In the genomic region with DNA sequence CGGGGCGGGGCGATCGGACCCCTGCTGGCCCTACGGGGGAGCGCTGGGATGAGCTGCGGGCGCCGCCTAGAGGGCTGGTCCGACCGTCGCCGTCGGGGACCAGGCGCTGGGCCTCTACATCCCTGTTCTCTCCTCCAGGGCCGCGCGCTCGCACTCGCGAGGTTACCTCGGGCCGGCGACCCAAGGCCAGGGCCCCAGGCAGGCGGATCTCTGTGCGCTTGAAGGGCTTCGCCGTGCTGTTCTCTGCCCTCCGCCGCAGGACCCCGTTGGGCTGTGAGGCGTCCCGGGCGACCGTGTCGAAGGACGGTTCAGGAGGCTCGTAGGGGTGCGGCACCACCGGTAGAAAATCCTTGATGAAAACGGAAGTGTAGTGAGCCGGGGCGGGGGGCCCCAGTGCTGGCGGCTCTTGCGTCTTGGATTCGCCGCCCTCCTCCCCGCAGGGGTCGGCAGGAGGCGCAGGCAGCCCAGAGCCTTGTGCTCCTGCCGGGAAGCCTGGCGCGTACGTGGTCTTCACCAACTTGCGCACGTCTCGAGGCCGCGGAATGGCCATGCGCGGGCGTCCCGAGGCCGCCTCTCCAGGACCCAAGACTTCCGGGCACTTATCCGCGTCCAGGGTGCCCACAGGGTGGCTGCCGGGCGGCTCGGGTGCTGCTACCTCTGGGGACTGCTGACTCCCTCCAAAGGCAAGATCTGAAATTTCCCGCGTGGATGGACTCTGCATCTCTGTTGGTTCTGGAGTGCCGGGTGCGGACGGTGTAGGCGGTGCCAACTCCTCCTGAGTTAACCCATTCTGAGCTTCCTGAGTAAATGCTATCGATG, we compare ENCODE assay signal across 7 cellular contexts. TPM values are rescaled to one million over a fixed set of nuclear protein-coding genes. Genes with fewer than 3 reads are reported as not detected.
DNase-seq lines count a peak whose midpoint lies in the region; ATAC-seq lines count a peak whose summit lies in the region.

No MANE protein-coding gene starts in this region.

- no peak overlapping the region for H3K4me3 ChIP-seq in endocrine pancreas (ENCODE audit: control insufficient read depth, insufficient read depth, low read length)
- peak overlapping the region; percentile 76 for H3K4me3 ChIP-seq in naive thymus-derived CD4-positive, alpha-beta T cell (ENCODE audit: low read length)

- peak overlapping the region; percentile 90 for H3K27ac Mint-ChIP-seq in activated CD4-positive, alpha-beta memory T cell treated with anti-CD3 and anti-CD28 coated beads, Interleukin-2, amount 10 ng/mL, durations not matched to agents 7 days and 5 days
- peak overlapping the region in 6 of 9 donors; percentile 7 to 97 (median 59) for H3K27ac Mint-ChIP-seq in naive thymus-derived CD4-positive, alpha-beta T cell
- H3K27ac Mint-ChIP-seq in stimulated activated naive CD8-positive, alpha-beta T cell treated with anti-CD3 and anti-CD28 coated beads, Interleukin-15, amount 100 ng/mL, for 72 hours, result peak overlapping the region; percentile 88 to 98

- no peaks in the 10 kb centered on the region for H3K9me3 Mint-ChIP-seq in activated CD4-positive, alpha-beta memory T cell treated with anti-CD3 and anti-CD28 coated beads, Interleukin-2, amount 10 ng/mL, durations not matched to agents 7 days and 5 days
- H3K9me3 Mint-ChIP-seq in naive thymus-derived CD4-positive, alpha-beta T cell, result no peaks in the 10 kb centered on the region
- no peaks in the 10 kb centered on the region for H3K9me3 Mint-ChIP-seq in stimulated activated naive CD8-positive, alpha-beta T cell treated with anti-CD3 and anti-CD28 coated beads, Interleukin-15, amount 100 ng/mL, for 72 hours

- H3K9ac ChIP-seq in endocrine pancreas (ENCODE audit: control insufficient read depth, insufficient read depth, low read length), result peak overlapping the region; percentile 33

- H3K4me1 ChIP-seq in endocrine pancreas (ENCODE audit: control insufficient read depth, insufficient read depth, low read length), result no peaks in the 10 kb centered on the region
- peaks cover 5 to 34% of the 10 kb centered on the region in 2 donors for H3K4me1 ChIP-seq in naive thymus-derived CD4-positive, alpha-beta T cell (ENCODE audit: control insufficient read depth in 2 of 2, insufficient read depth in 2 of 2, low read length in 2 of 2)

- H3K27me3 Mint-ChIP-seq in activated CD4-positive, alpha-beta memory T cell treated with anti-CD3 and anti-CD28 coated beads, Interleukin-2, amount 10 ng/mL, durations not matched to agents 7 days and 5 days, result no peaks in the 10 kb centered on the region
- no peaks in the 10 kb centered on the region for H3K27me3 Mint-ChIP-seq in naive thymus-derived CD4-positive, alpha-beta T cell
- H3K27me3 Mint-ChIP-seq in stimulated activated naive CD8-positive, alpha-beta T cell treated with anti-CD3 and anti-CD28 coated beads, Interleukin-15, amount 100 ng/mL, for 72 hours, result no peaks in the 10 kb centered on the region

- peaks cover 65% of the 10 kb centered on the region for H3K4me1 Mint-ChIP-seq in activated CD4-positive, alpha-beta memory T cell treated with anti-CD3 and anti-CD28 coated beads, Interleukin-2, amount 10 ng/mL, durations not matched to agents 7 days and 5 days
- peaks cover 12 to 61% (median 23%) of the 10 kb centered on the region in 7 donors for H3K4me1 Mint-ChIP-seq in naive thymus-derived CD4-positive, alpha-beta T cell
- H3K4me1 Mint-ChIP-seq in stimulated activated naive CD8-positive, alpha-beta T cell treated with anti-CD3 and anti-CD28 coated beads, Interleukin-15, amount 100 ng/mL, for 72 hours, result peaks cover 77% of the 10 kb centered on the region

- no peaks in the 10 kb centered on the region for H3K36me3 ChIP-seq in endocrine pancreas (ENCODE audit: control insufficient read depth, insufficient read depth, low read length)
- peaks cover 0 to 6% (median 0%) of the 10 kb centered on the region in 3 experiments for H3K36me3 ChIP-seq in naive thymus-derived CD4-positive, alpha-beta T cell (ENCODE audit: control insufficient read depth in 2 of 3, insufficient read depth in 3 of 3, low read length in 3 of 3)

- POLR2A ChIA-PET in activated CD4-positive, alpha-beta memory T cell treated with anti-CD3 and anti-CD28 coated beads, Interleukin-2, amount 10 ng/mL, durations not matched to agents 7 days and 5 days (lab: Charles Lee), result interaction anchor here (0.6 to 10.9 kb wide), 20 partner anchors 12 to 817 kb away, joined by 3 to 122 read pairs (median 7); partner anchors contain the start of genes DNAJC18, HSPA9, MATR3 and PAIP2
- POLR2A ChIA-PET in naive thymus-derived CD4-positive, alpha-beta T cell (lab: Charles Lee), result interaction anchor here (4.6 kb wide), 1 partner anchor 11 kb away, joined by 24 read pairs; the partner anchor contains the start of gene SPATA24

- H3K9me3 ChIP-seq in endocrine pancreas (ENCODE audit: control insufficient read depth, low read length), result no peaks in the 10 kb centered on the region
- no peaks in the 10 kb centered on the region for H3K9me3 ChIP-seq in naive thymus-derived CD4-positive, alpha-beta T cell (ENCODE audit: control insufficient read depth in 2 of 3, low read length in 3 of 3)

- H3K27me3 ChIP-seq in endocrine pancreas (ENCODE audit: control insufficient read depth, insufficient read depth, low read length), result no peaks in the 10 kb centered on the region
- no peaks in the 10 kb centered on the region for H3K27me3 ChIP-seq in naive thymus-derived CD4-positive, alpha-beta T cell (ENCODE audit: control insufficient read depth in 2 of 2, insufficient read depth in 2 of 2, low read length in 2 of 2)

- peak; percentile 76 for DNase-seq in NCI-H2196 (lab: John Stamatoyannopoulos, UW; ENCODE audit: unreplicated experiment)
- DNase-seq in activated CD4-positive, alpha-beta memory T cell treated with anti-CD3 and anti-CD28 coated beads, Interleukin-2, amount 10 ng/mL, durations not matched to agents 7 days and 5 days, result peak; percentile 92
- DNase-seq in naive thymus-derived CD4-positive, alpha-beta T cell, result peak; percentile 39 to 87 (median 60)
- peak; percentile 94 for DNase-seq in stimulated activated naive CD8-positive, alpha-beta T cell treated with anti-CD3 and anti-CD28 coated beads, Interleukin-15, amount 100 ng/mL, for 72 hours

- H3K27ac ChIP-seq in naive thymus-derived CD4-positive, alpha-beta T cell (ENCODE audit: low read depth, low read length), result peak overlapping the region; percentile 17

- CTCF ChIA-PET in activated CD4-positive, alpha-beta memory T cell treated with anti-CD3 and anti-CD28 coated beads, Interleukin-2, amount 10 ng/mL, durations not matched to agents 7 days and 5 days (lab: Charles Lee), result interaction anchor here (0.6 to 5.2 kb wide), 11 partner anchors 10 to 169 kb away, joined by 3 to 26 read pairs (median 3); partner anchors contain the start of genes PAIP2, SPATA24 and STING1
- CTCF ChIA-PET in naive thymus-derived CD4-positive, alpha-beta T cell (lab: Charles Lee), result no interaction called here

- H3K4me3 Mint-ChIP-seq in activated CD4-positive, alpha-beta memory T cell treated with anti-CD3 and anti-CD28 coated beads, Interleukin-2, amount 10 ng/mL, durations not matched to agents 7 days and 5 days, result peak overlapping the region; percentile 99
- peak overlapping the region; percentile 87 to 97 (median 90) for H3K4me3 Mint-ChIP-seq in naive thymus-derived CD4-positive, alpha-beta T cell
- peak overlapping the region; percentile 94 to 100 for H3K4me3 Mint-ChIP-seq in stimulated activated naive CD8-positive, alpha-beta T cell treated with anti-CD3 and anti-CD28 coated beads, Interleukin-15, amount 100 ng/mL, for 72 hours

- intact Hi-C loops in naive thymus-derived CD4-positive, alpha-beta T cell (cut with micrococcal nuclease), result loop anchor here (1.0 to 10.0 kb wide), 10 partner anchors 11 to 928 kb away; partner anchors contain the start of genes PAIP2 (in 2 of the 2), SPATA24 (in 2 of the 2), CTNNA1 (in 1 of the 2) and DNAJC18 (in 1 of the 2)

- ATAC-seq in GM18502 (IDR thresholded peaks at IDR 0.05; ENCODE audit: poor library complexity, unreplicated experiment) (peak; percentile 56), HG02571 (IDR thresholded peaks at IDR 0.05; ENCODE audit: unreplicated experiment) (peak; percentile 44)
- ATAC-seq in naive thymus-derived CD4-positive, alpha-beta T cell, result peak; percentile 82
- ATAC-seq in stimulated activated naive CD8-positive, alpha-beta T cell treated with anti-CD3 and anti-CD28 coated beads, Interleukin-15, amount 100 ng/mL, for 72 hours, result peak; percentile 79

- H3K36me3 Mint-ChIP-seq in activated CD4-positive, alpha-beta memory T cell treated with anti-CD3 and anti-CD28 coated beads, Interleukin-2, amount 10 ng/mL, durations not matched to agents 7 days and 5 days (ENCODE audit: low read depth), result peaks cover 29% of the 10 kb centered on the region
- H3K36me3 Mint-ChIP-seq in naive thymus-derived CD4-positive, alpha-beta T cell, result peaks cover 0 to 15% (median 0%) of the 10 kb centered on the region in 5 donors

RNA-seq across cellular contexts. Expression of gene PROB1, which starts 2.0 kb away (rescaled TPM):
- 1 to 10 TPM; 5.5 TPM for total RNA-seq in activated CD4-positive, alpha-beta memory T cell treated with anti-CD3 and anti-CD28 coated beads, Interleukin-2, amount 10 ng/mL, durations not matched to agents 7 days and 5 days
- total RNA-seq in naive thymus-derived CD4-positive, alpha-beta T cell, result 1 to 10 TPM in 2 of 5 experiments, under 1 TPM in 3; 0.58 to 4.9 (median 0.97) TPM
- under 1 TPM in 1 of 2 donors, not detected in 1; 0.26 TPM for polyA plus RNA-seq in naive thymus-derived CD4-positive, alpha-beta T cell

RNA-seq across cellular contexts. Expression of gene MZB1, which starts 3.2 kb away (rescaled TPM):
- 10 to 100 TPM; 48.1 TPM for total RNA-seq in activated CD4-positive, alpha-beta memory T cell treated with anti-CD3 and anti-CD28 coated beads, Interleukin-2, amount 10 ng/mL, durations not matched to agents 7 days and 5 days
- total RNA-seq in naive thymus-derived CD4-positive, alpha-beta T cell, result 10 to 100 TPM in 3 of 5 experiments, under 1 TPM in 2; 0.60 to 70.6 (median 12.8) TPM
- under 1 TPM; 0.25 to 0.80 TPM for polyA plus RNA-seq in naive thymus-derived CD4-positive, alpha-beta T cell

RNA-seq across cellular contexts. Expression of gene SLC23A1, which starts 9.8 kb away (rescaled TPM):
- 1 to 10 TPM; 1.0 to 1.8 TPM for total RNA-seq in activated CD4-positive, alpha-beta memory T cell treated with anti-CD3 and anti-CD28 coated beads, Interleukin-2, amount 10 ng/mL, durations not matched to agents 7 days and 5 days
- 1 to 10 TPM in 1 of 5 experiments, not detected in 4; 4.7 TPM for total RNA-seq in naive thymus-derived CD4-positive, alpha-beta T cell
- not detected for polyA plus RNA-seq in naive thymus-derived CD4-positive, alpha-beta T cell

RNA-seq across cellular contexts. Expression of gene SPATA24, which starts 11.0 kb away (rescaled TPM):
- total RNA-seq in activated CD4-positive, alpha-beta memory T cell treated with anti-CD3 and anti-CD28 coated beads, Interleukin-2, amount 10 ng/mL, durations not matched to agents 7 days and 5 days, result 1 to 10 TPM; 9.4 to 9.5 TPM
- 1 to 10 TPM; 4.4 to 7.6 (median 5.8) TPM for total RNA-seq in naive thymus-derived CD4-positive, alpha-beta T cell
- 1 to 10 TPM; 4.6 to 6.6 TPM for polyA plus RNA-seq in naive thymus-derived CD4-positive, alpha-beta T cell

RNA-seq across cellular contexts. Expression of gene DNAJC18, which starts 46.4 kb away (rescaled TPM):
- 10 to 100 TPM; 16.1 to 17.0 TPM for total RNA-seq in activated CD4-positive, alpha-beta memory T cell treated with anti-CD3 and anti-CD28 coated beads, Interleukin-2, amount 10 ng/mL, durations not matched to agents 7 days and 5 days
- total RNA-seq in naive thymus-derived CD4-positive, alpha-beta T cell, result 1 to 10 TPM; 2.2 to 9.7 (median 4.9) TPM
- polyA plus RNA-seq in naive thymus-derived CD4-positive, alpha-beta T cell, result 1 to 10 TPM; 3.8 to 6.8 TPM
